8 cellular contexts compared by ENCODE assay signal in the genomic region with DNA sequence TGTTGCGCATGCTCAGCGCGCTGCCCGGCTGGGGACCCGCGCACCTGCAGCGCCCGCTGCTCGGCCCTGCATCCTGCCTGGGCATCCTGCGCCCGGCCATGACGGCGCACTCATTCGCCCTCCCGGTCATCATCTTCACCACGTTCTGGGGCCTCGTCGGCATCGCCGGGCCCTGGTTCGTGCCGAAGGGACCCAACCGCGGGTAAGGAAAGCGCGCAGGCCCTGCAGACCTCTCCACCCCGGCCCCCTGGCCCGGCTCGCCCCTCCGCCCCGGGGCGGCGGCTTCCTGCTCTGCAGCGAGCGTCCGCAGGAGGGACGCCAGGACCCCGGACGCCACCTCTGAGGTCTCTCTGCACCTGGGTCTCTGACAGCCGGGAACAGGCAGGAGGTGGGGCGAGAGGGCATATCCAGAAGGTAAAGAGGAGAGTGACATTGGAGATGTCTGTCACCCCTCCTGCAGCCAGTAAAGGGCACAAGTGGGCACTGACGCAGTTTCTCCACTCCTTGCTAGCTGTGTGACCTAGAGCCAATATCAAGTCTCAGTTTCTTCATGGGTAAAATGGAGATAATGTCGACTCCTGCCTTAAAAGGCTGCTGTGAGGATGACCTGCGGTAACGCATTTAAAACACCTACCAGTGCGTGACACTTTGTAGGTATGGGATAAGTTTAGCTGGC. TPM values are rescaled to one million over a fixed set of nuclear protein-coding genes. Genes with fewer than 3 reads are reported as not detected.
DNase-seq lines count a peak whose midpoint lies in the region; ATAC-seq and TF ChIP-seq lines count a peak whose summit lies in the region.

ATP6V0E2 (plus strand) TSS at position 2 of the 676 bp plus-strand sequence; CDS start at position 99, 97 bp downstream.

- H3K9ac ChIP-seq in SU-DHL-6 (ENCODE audit: low read length): peak within 1 kb of the TSS; percentile 65

- H3K27me3 ChIP-seq in SU-DHL-6 (ENCODE audit: low read length): no peaks in the 10 kb centered on the region

- DNase-seq in SHP77 (lab: John Stamatoyannopoulos, UW): peak; percentile 38 to 58
- no peak for DNase-seq in SHP77 treated with DMSO at 0.1 percent for 48 hours (lab: John Stamatoyannopoulos, UW)
- no peak for DNase-seq in foreskin fibroblast
- DNase-seq in posterior vena cava (ENCODE audit: low spot score): no peak
- DNase-seq in NCI-H2196 (lab: John Stamatoyannopoulos, UW; ENCODE audit: unreplicated experiment): no peak
- no peak for DNase-seq in HuH-7.5 (ENCODE audit: low spot score)

- H4K20me1 ChIP-seq in SU-DHL-6 (ENCODE audit: low read depth, low read length): no peaks in the 10 kb centered on the region

- ATAC-seq in HG02938 (IDR thresholded peaks at IDR 0.05; ENCODE audit: unreplicated experiment): peak; percentile 18

- TF ChIP-seq CTCF in SU-DHL-6 (IDR thresholded peaks at IDR 0.05; ENCODE audit: insufficient read depth, low read length, poor library complexity, severe bottlenecking) (no peak), foreskin fibroblast (IDR thresholded peaks at IDR 0.05; ENCODE audit: low read depth, low read length) (no peak)

- intact Hi-C loops in posterior vena cava (cut with DNase I): no loop called here

- H3K9me3 ChIP-seq in SU-DHL-6 (ENCODE audit: insufficient read depth, low read length): no peaks in the 10 kb centered on the region

- H3K9me2 ChIP-seq in SU-DHL-6 (replicated peaks; ENCODE audit: insufficient read depth, low read length): no peaks in the 10 kb centered on the region

- no peaks in the 10 kb centered on the region for H3F3A ChIP-seq in SU-DHL-6 (ENCODE audit: insufficient read depth)

- H3K4me3 ChIP-seq in SU-DHL-6 (ENCODE audit: insufficient read depth, low read length, poor library complexity, severe bottlenecking): peak within 1 kb of the TSS; percentile 76
- peak within 1 kb of the TSS; percentile 74 to 76 for H3K4me3 ChIP-seq in foreskin fibroblast (ENCODE audit: low read depth in 1 of 2, low read length in 2 of 2)

- H3K4me2 ChIP-seq in SU-DHL-6 (ENCODE audit: low read depth, low read length, poor library complexity, severe bottlenecking): peak within 1 kb of the TSS; percentile 84

- H3K27ac ChIP-seq in SU-DHL-6 (ENCODE audit: low read depth, low read length): no peak within 1 kb of the TSS

- H3K79me2 ChIP-seq in SU-DHL-6 (ENCODE audit: insufficient read depth, low read length): no peaks in the 10 kb centered on the region

- no peaks in the 10 kb centered on the region for H3K36me3 ChIP-seq in SU-DHL-6 (ENCODE audit: low read length)

- H2AFZ ChIP-seq in SU-DHL-6 (ENCODE audit: low read depth, low read length, severe bottlenecking): peak within 1 kb of the TSS; percentile 99

RNA-seq across cellular contexts. Expression of gene ATP6V0E2, which starts in this region (rescaled TPM):
- 10 to 100 TPM; 13.0 to 13.2 TPM for total RNA-seq in posterior vena cava

Comparison
In these comparisons a context has a peak if more than half of its experiments do, and no peak if none do; other contexts are left out.
1. DNase-seq: peak in SHP77 (2 of 2); none in SHP77 treated with DMSO at 0.1 percent for 48 hours (single experiment), foreskin fibroblast (0 of 2), posterior vena cava (single experiment), NCI-H2196 (single experiment) and HuH-7.5 (single experiment).